8 cellular contexts compared by ENCODE assay signal in genomic region chr2:43223412-43224040, GRCh38. TPM values are rescaled to one million over a fixed set of nuclear protein-coding genes. Genes with fewer than 3 reads are reported as not detected.
DNase-seq lines count a peak whose midpoint lies in the region; ATAC-seq, FAIRE-seq and TF ChIP-seq lines count a peak whose summit lies in the region.

No MANE protein-coding gene starts in this region.

- no peak for DNase-seq in heart left ventricle
- no peak for DNase-seq in left cardiac atrium
- peak; percentile 29 for DNase-seq in astrocyte (ENCODE audit: low read depth)
- no peak for DNase-seq in testis
- DNase-seq in SHP77 treated with DMSO at 0.1 percent for 48 hours (lab: John Stamatoyannopoulos, UW) = no peak
- no peak for DNase-seq in T1000 (lab: John Stamatoyannopoulos, UW)
- no peak for DNase-seq in DMS53 (lab: John Stamatoyannopoulos, UW)

- H3K4me2 ChIP-seq in astrocyte (ENCODE audit: low read length) = peak overlapping the region; percentile 91

- H3K9me3 Mint-ChIP-seq in astrocyte (ENCODE audit: unreplicated experiment) = no peaks in the 10 kb centered on the region

- H3K4me3 Mint-ChIP-seq in astrocyte (ENCODE audit: unreplicated experiment) = peak overlapping the region; percentile 96

- TF ChIP-seq CTCF in heart left ventricle (IDR thresholded peaks at IDR 0.05) (no peak), astrocyte (IDR thresholded peaks at IDR 0.05; ENCODE audit: insufficient read depth, low read depth, low read length) (no peak), testis (IDR thresholded peaks at IDR 0.05) (no peak)

- H3K27ac ChIP-seq in heart left ventricle = peak overlapping the region; percentile 96 to 99 (median 99)
- peak overlapping the region; percentile 93 for H3K27ac ChIP-seq in astrocyte (ENCODE audit: low read depth, low read length)
- H3K27ac ChIP-seq in layer of hippocampus (ENCODE audit: low read depth, low read length) = peak overlapping the region; percentile 99
- H3K27ac ChIP-seq in testis = peak overlapping the region; percentile 92 to 100

- H3K36me3 ChIP-seq in heart left ventricle (peaks cover 0 to 40% (median 34%) of the 10 kb centered on the region in 9 donors), astrocyte (ENCODE audit: insufficient read depth, low read length) (no peaks in the 10 kb centered on the region), testis (ENCODE audit: low read depth, missing control alignments) (no peaks in the 10 kb centered on the region)

- ATAC-seq in heart left ventricle = no peak
- ATAC-seq in left cardiac atrium = no peak

- peaks cover 17% of the 10 kb centered on the region for H4K20me1 ChIP-seq in astrocyte (ENCODE audit: insufficient read depth, low read length)

- peaks cover 43% of the 10 kb centered on the region for H3K4me1 Mint-ChIP-seq in astrocyte (ENCODE audit: low read depth, unreplicated experiment)

- 3 to 7% (median 6%) methylated on average over 6 of the region's 6 CpGs for WGBS in heart left ventricle, 4 donors
- 11 to 15% methylated on average over 6 of the region's 6 CpGs for WGBS in testis, 2 donors

- H3K4me1 ChIP-seq in heart left ventricle (peaks cover 7 to 78% (median 52%) of the 10 kb centered on the region in 12 donors), astrocyte (ENCODE audit: insufficient read depth, low read length) (peaks cover 48% of the 10 kb centered on the region), testis (peaks cover 40% of the 10 kb centered on the region)

- peaks cover 49% of the 10 kb centered on the region for H3K79me2 ChIP-seq in astrocyte (ENCODE audit: insufficient read depth, low read length)

- H3K4me3 ChIP-seq in heart left ventricle (peak overlapping the region; percentile 65 to 97 (median 84)), astrocyte (ENCODE audit: insufficient read depth, low read depth, low read length) (peak overlapping the region; percentile 81), testis (peak overlapping the region; percentile 84 to 97)

- H3K27me3 ChIP-seq in heart left ventricle (no peaks in the 10 kb centered on the region), astrocyte (ENCODE audit: insufficient read depth, low read length) (no peaks in the 10 kb centered on the region), layer of hippocampus (ENCODE audit: control insufficient read depth, insufficient read depth, low read length) (no peaks in the 10 kb centered on the region), testis (no peaks in the 10 kb centered on the region)

- no peak overlapping the region for H2AFZ ChIP-seq in astrocyte (ENCODE audit: low read depth, low read length)

- no peaks in the 10 kb centered on the region for H3K27me3 Mint-ChIP-seq in astrocyte (ENCODE audit: low read depth, unreplicated experiment)

- H3K9me3 ChIP-seq in heart left ventricle (no peaks in the 10 kb centered on the region), astrocyte (ENCODE audit: insufficient read depth, low read depth, low read length) (no peaks in the 10 kb centered on the region), testis (no peaks in the 10 kb centered on the region)

- TF ChIP-seq POLR2A in heart left ventricle (IDR thresholded peaks at IDR 0.05) (no peak), testis (IDR thresholded peaks at IDR 0.05) (no peak)

- intact Hi-C loops in heart left ventricle (cut with DNase I) = loop anchor here in 8 of 10 donors (1.0 to 10.0 kb wide), 8 partner anchors 91 to 277 kb away; no protein-coding TSS in a partner anchor
- intact Hi-C loops in left cardiac atrium (cut with DNase I) = loop anchor here in 1 of 2 donors (10.0 kb wide), 2 partner anchors 89 to 369 kb away; no protein-coding TSS in a partner anchor
- intact Hi-C loops in testis (cut with DNase I; ENCODE audit: low total_unique reads) = loop anchor here (5.0 to 10.0 kb wide), 3 partner anchors 201 to 379 kb away; no protein-coding TSS in a partner anchor

- FAIRE-seq in astrocyte (lab: Jason Lieb, UNC) = no peak

- peak overlapping the region; percentile 94 for H3K27ac Mint-ChIP-seq in astrocyte (ENCODE audit: unreplicated experiment)

- H3K36me3 Mint-ChIP-seq in astrocyte (ENCODE audit: low read depth, unreplicated experiment) = peaks cover 10% of the 10 kb centered on the region

- peak overlapping the region; percentile 95 for H3K9ac ChIP-seq in astrocyte (ENCODE audit: low read length)

RNA-seq across cellular contexts. Expression of gene ZFP36L2, which starts 2.9 kb away (rescaled TPM):
- total RNA-seq in heart left ventricle = 10 to 100 TPM; 28.8 to 94.4 (median 44.9) TPM
- 10 to 100 TPM; 29.2 to 29.5 TPM for polyA plus RNA-seq in heart left ventricle
- 10 to 100 TPM; 64.0 to 82.1 TPM for total RNA-seq in left cardiac atrium
- 44.5 and 49.5 TPM in 2 replicates for total RNA-seq in astrocyte
- total RNA-seq in testis = 10 to 100 TPM; 35.7 to 54.4 TPM
- polyA plus RNA-seq in testis (ENCODE audit: insufficient read depth, low read depth, low replicate concordance) = 45.4 TPM
